In genomic region chr5:77643654-77644404, GRCh38 we compare ENCODE assay signal across 17 cellular contexts. TPM values are rescaled to one million over a fixed set of nuclear protein-coding genes. Genes with fewer than 3 reads are reported as not detected.
DNase-seq lines count a peak whose midpoint lies in the region; ATAC-seq, FAIRE-seq and TF ChIP-seq lines count a peak whose summit lies in the region.
"Had no signal": no experiment of that assay in that cellular context is flagged by ENCODE, and none has a peak within 500 bp of the region (broad histone marks: within the 10 kb centered on the region; RNA-seq: fewer than 3 reads in every experiment).

No MANE protein-coding gene starts in this region.

- no peak overlapping the region for H3K4ac ChIP-seq in neuronal stem cell (ENCODE audit: low read length)

- no peaks in the 10 kb centered on the region for H3K36me3 ChIP-seq in GM12878 (ENCODE audit: control insufficient read depth in 2 of 2, insufficient read depth in 2 of 2, low read length in 1 of 2)
- no peaks in the 10 kb centered on the region for H3K36me3 ChIP-seq in neuronal stem cell (replicated peaks in 1 of 2; ENCODE audit: control insufficient read depth in 2 of 2, insufficient read depth in 2 of 2, low read length in 2 of 2)
- H3K36me3 ChIP-seq in brain microvascular endothelial cell (replicated peaks): no peaks in the 10 kb centered on the region
- H3K36me3 ChIP-seq: BLaER1 had no signal

- POLR2A ChIA-PET in GM12878 (lab: Charles Lee): no interaction called here

- no peak for TF ChIP-seq RAD21 in GM12878 (IDR thresholded peaks at IDR 0.05; ENCODE audit: insufficient read depth, low read depth, low read length)

- no peak overlapping the region for H3K23ac ChIP-seq in neuronal stem cell (ENCODE audit: low read depth, low read length, poor library complexity)

- BruUV-seq in GM12878 (replicated peaks; lab: Mats Ljungman, UMichigan): no TSS peak

- H3K14ac ChIP-seq in neuronal stem cell (ENCODE audit: low read length): no peak overlapping the region

- H3K27me3 ChIP-seq in GM12878 (replicated peaks in 1 of 2; ENCODE audit: control insufficient read depth in 2 of 2, insufficient read depth in 2 of 2, low read length in 1 of 2) (peaks cover 3 to 32% of the 10 kb centered on the region in 2 experiments), neuronal stem cell (ENCODE audit: control insufficient read depth in 3 of 3, insufficient read depth in 3 of 3, low read depth in 1 of 3, low read length in 3 of 3) (peaks cover 21 to 99% (median 68%) of the 10 kb centered on the region in 3 experiments), brain microvascular endothelial cell (replicated peaks) (peaks cover 89% of the 10 kb centered on the region)

- TF ChIP-seq POLR2A in GM12878 (IDR thresholded peaks at IDR 0.05; ENCODE audit: low read depth, low read length): no peak

- no peak overlapping the region for H2BK5ac ChIP-seq in neuronal stem cell (ENCODE audit: low read length)

- RAD21 ChIA-PET in GM12878 (lab: Charles Lee; ENCODE audit: unreplicated experiment): no interaction called here

- H4K8ac ChIP-seq in neuronal stem cell (ENCODE audit: low read depth, low read length): no peak overlapping the region

- peak overlapping the region; percentile 41 for H3K27ac Mint-ChIP-seq in activated CD4-positive, alpha-beta T cell treated with anti-CD3 and anti-CD28 coated beads, Interleukin-2, amount 10 ng/mL, durations not matched to agents 24 days and 14 days
- H3K27ac Mint-ChIP-seq in HFFc6: no peak overlapping the region

- H2BK12ac ChIP-seq in neuronal stem cell (ENCODE audit: low read length): no peak overlapping the region

- H3K36me3 Mint-ChIP-seq in activated CD4-positive, alpha-beta T cell treated with anti-CD3 and anti-CD28 coated beads, Interleukin-2, amount 10 ng/mL, durations not matched to agents 24 days and 14 days (ENCODE audit: low read depth): peaks cover 5% of the 10 kb centered on the region
- peaks cover 6% of the 10 kb centered on the region; the same call in 1 of the 2 replicates for H3K36me3 Mint-ChIP-seq in HFFc6 (ENCODE audit: low read depth)

- SMC1A ChIA-PET in GM12878 (lab: Charles Lee; ENCODE audit: uncharacterized antibody, unreplicated experiment): interaction anchor here (0.6 kb wide), 1 partner anchor 35 kb away, joined by 3 read pairs; no protein-coding TSS in a partner anchor

- no peak overlapping the region for H2BK120ac ChIP-seq in neuronal stem cell (ENCODE audit: low read depth, low read length)

- ATAC-seq in GM12878: no peak
- no peak for ATAC-seq in HG02571 (IDR thresholded peaks at IDR 0.05; ENCODE audit: unreplicated experiment)
- ATAC-seq: activated CD4-positive, CD25-positive, alpha-beta regulatory T cell treated with anti-CD3 and anti-CD28 coated beads, Interleukin-2, amount 50 U/mL, for 24 hours; Panc1 had no signal

- no peak overlapping the region for H2BK15ac ChIP-seq in neuronal stem cell (ENCODE audit: low read length)

- TF ChIP-seq EP300 in GM12878 (IDR thresholded peaks at IDR 0.05; ENCODE audit: borderline replicate concordance in 1 of 2, control insufficient read depth in 1 of 2, low read depth in 2 of 2, low read length in 2 of 2): no peak

- 22% methylated on average over 27 of the region's 29 CpGs for WGBS in GM12878 (ENCODE audit: insufficient coverage, insufficient replicate concordance, low lambda C conversion rate, missing lambda C conversion rate)
- WGBS in neuronal stem cell (ENCODE audit: extremely low coverage in 2 of 2, insufficient read length in 2 of 2, insufficient replicate concordance in 1 of 2), 2 donors: no CpG with 5 or more reads among the region's 29 CpGs

- no peak overlapping the region for H3K27ac ChIP-seq in GM12878 (ENCODE audit: control insufficient read depth, insufficient read depth)
- H3K27ac ChIP-seq in neuronal stem cell (replicated peaks; ENCODE audit: low read length): no peak overlapping the region
- H3K27ac ChIP-seq in brain microvascular endothelial cell: no peak overlapping the region
- H3K27ac ChIP-seq: BLaER1 had no signal

- H3K4me2 ChIP-seq in GM12878 (ENCODE audit: control insufficient read depth, insufficient read depth) (no peak overlapping the region), neuronal stem cell (ENCODE audit: insufficient read depth, low read length, poor library complexity, severe bottlenecking) (peak overlapping the region; percentile 32)
- H3K4me2 ChIP-seq: BLaER1 had no signal

- H3K9me3 Mint-ChIP-seq in activated CD4-positive, alpha-beta T cell treated with anti-CD3 and anti-CD28 coated beads, Interleukin-2, amount 10 ng/mL, durations not matched to agents 24 days and 14 days: peaks cover 6% of the 10 kb centered on the region
- no peaks in the 10 kb centered on the region for H3K9me3 Mint-ChIP-seq in HFFc6

- CTCF ChIA-PET in GM12878 (lab: Yijun Ruan, JAX): interaction anchor here (0.7 to 0.8 kb wide), 2 partner anchors 36 to 357 kb away, joined by 3 read pairs; no protein-coding TSS in a partner anchor

- intact Hi-C loops in activated CD4-positive, alpha-beta T cell treated with anti-CD3 and anti-CD28 coated beads, Interleukin-2, amount 10 ng/mL, durations not matched to agents 24 days and 14 days (cut with micrococcal nuclease): loop anchor here (2.0 to 10.0 kb wide), 3 partner anchors 199 to 651 kb away; partner anchors contain the start of gene AP3B1
- intact Hi-C loops in GM12878 (cut with micrococcal nuclease; ENCODE audit: unreplicated experiment): loop anchor here (10.0 kb wide), 1 partner anchor 331 kb away; no protein-coding TSS in a partner anchor

- H3K4me1 ChIP-seq in GM12878 (ENCODE audit: control insufficient read depth, insufficient read depth, low read length) (no peaks in the 10 kb centered on the region), neuronal stem cell (ENCODE audit: control insufficient read depth in 2 of 2, insufficient read depth in 1 of 2, low read depth in 1 of 2, low read length in 2 of 2) (peaks cover 6 to 12% of the 10 kb centered on the region in 2 donors)
- H3K4me1 ChIP-seq: BLaER1 had no signal

- H3K4me3 Mint-ChIP-seq in activated CD4-positive, alpha-beta T cell treated with anti-CD3 and anti-CD28 coated beads, Interleukin-2, amount 10 ng/mL, durations not matched to agents 24 days and 14 days: no peak overlapping the region
- H3K4me3 Mint-ChIP-seq in HFFc6: peak overlapping the region; percentile 9; the same call in 1 of the 2 replicates

- H2AK5ac ChIP-seq in neuronal stem cell (ENCODE audit: low read depth, low read length): peak overlapping the region; percentile 73

- in situ Hi-C loops in GM12878 (cut with MboI): no loop called here
- in situ Hi-C loops in brain microvascular endothelial cell (cut with HindIII; ENCODE audit: low pct_ligation_motif_present, low sequenced_read_pairs): no loop called here

- no peaks in the 10 kb centered on the region for H4K20me1 ChIP-seq in GM12878 (ENCODE audit: control insufficient read depth, insufficient read depth)

- peaks cover 12% of the 10 kb centered on the region for H3K4me1 Mint-ChIP-seq in activated CD4-positive, alpha-beta T cell treated with anti-CD3 and anti-CD28 coated beads, Interleukin-2, amount 10 ng/mL, durations not matched to agents 24 days and 14 days
- peaks cover 7% of the 10 kb centered on the region; the same call in 1 of the 2 replicates for H3K4me1 Mint-ChIP-seq in HFFc6 (ENCODE audit: low read depth)

- H3K27me3 Mint-ChIP-seq in activated CD4-positive, alpha-beta T cell treated with anti-CD3 and anti-CD28 coated beads, Interleukin-2, amount 10 ng/mL, durations not matched to agents 24 days and 14 days: peaks cover 89% of the 10 kb centered on the region
- H3K27me3 Mint-ChIP-seq in HFFc6 (ENCODE audit: insufficient read depth): peaks cover 68% of the 10 kb centered on the region

- H3K4me3 ChIP-seq in GM12878 (no peak overlapping the region), neuronal stem cell (ENCODE audit: low read length in 2 of 2) (no peak overlapping the region), brain microvascular endothelial cell (ENCODE audit: low read depth, low read length) (no peak overlapping the region)
- H3K4me3 ChIP-seq: BLaER1 had no signal

- H4K91ac ChIP-seq in neuronal stem cell (ENCODE audit: low read depth, low read length, poor library complexity): no peak overlapping the region

- no peak for FAIRE-seq in GM12878 (lab: Jason Lieb, UNC)
- FAIRE-seq: endometrium had no signal

- H3K9me3 ChIP-seq in GM12878 (replicated peaks; ENCODE audit: control insufficient read depth, insufficient read depth, low read length) (peaks cover 3% of the 10 kb centered on the region; the same call in 2 of the 3 replicates), neuronal stem cell (replicated peaks in 1 of 2; ENCODE audit: control insufficient read depth in 2 of 2, insufficient read depth in 1 of 2, low read depth in 1 of 2, low read length in 2 of 2) (no peaks in the 10 kb centered on the region)

- TF ChIP-seq CTCF in HFFc6 (IDR thresholded peaks at IDR 0.05): no peak
- TF ChIP-seq CTCF in GM12878 (IDR thresholded peaks at IDR 0.05 in 2 of 3, conservative IDR thresholded peaks at IDR 0.05 in 1 of 3; ENCODE audit: control insufficient read depth in 2 of 3, extremely low read depth in 1 of 3, insufficient read depth in 1 of 3, low read depth in 3 of 3, low read length in 3 of 3): no peak
- TF ChIP-seq CTCF in brain microvascular endothelial cell (IDR thresholded peaks at IDR 0.05; ENCODE audit: low read depth, low read length, missing control alignments): no peak

- H2AFZ ChIP-seq in GM12878 (ENCODE audit: control insufficient read depth, low read depth, low read length) (no peak overlapping the region), neuronal stem cell (ENCODE audit: low read length) (no peak overlapping the region)

- peak overlapping the region; percentile 20 for H3K18ac ChIP-seq in neuronal stem cell (ENCODE audit: low read length)

- no peak for DNase-seq in activated CD4-positive, alpha-beta T cell treated with anti-CD3 and anti-CD28 coated beads, Interleukin-2, amount 10 ng/mL, durations not matched to agents 24 days and 14 days
- no peak for DNase-seq in activated CD4-positive, alpha-beta T cell treated with anti-CD3 and anti-CD28 coated beads for 4 hours
- no peak for DNase-seq in HFFc6
- DNase-seq in GM12878 (ENCODE audit: low read depth, low spot score): no peak
- DNase-seq in neuronal stem cell (ENCODE audit: low spot score): no peak
- DNase-seq in stimulated activated CD4-positive, alpha-beta T cell treated with anti-CD3 and anti-CD28 coated beads, Interleukin-4, amount 100 ng/mL, for 24 hours: no peak
- no peak for DNase-seq in brain microvascular endothelial cell
- DNase-seq: anterior cingulate cortex, hypothalamus had no signal

- H3K9ac ChIP-seq in GM12878 (ENCODE audit: control insufficient read depth, insufficient read depth, low read length): no peak overlapping the region
- H3K9ac ChIP-seq in neuronal stem cell (ENCODE audit: low read depth, low read length, poor library complexity): no peak overlapping the region
- H3K9ac ChIP-seq: BLaER1 had no signal

- no peaks in the 10 kb centered on the region for H3K79me2 ChIP-seq in GM12878 (ENCODE audit: control insufficient read depth, insufficient read depth, low read length)

- H3K79me1 ChIP-seq in neuronal stem cell (ENCODE audit: low read depth, low read length): no peaks in the 10 kb centered on the region

RNA-seq across cellular contexts. Expression of gene OTP, which starts 5.3 kb away (rescaled TPM):
- total RNA-seq in activated CD4-positive, alpha-beta T cell treated with anti-CD3 and anti-CD28 coated beads, Interleukin-2, amount 10 ng/mL, durations not matched to agents 24 days and 14 days: not detected in 2 replicates
- not detected for total RNA-seq in HFFc6 (2021; fragmentation: NEBNext Ultra II Directional; extraction: Animal tissue kit (Norgen Biotek cat#: 25700))
- 2.2 and 2.7 TPM in 2 replicates for total RNA-seq in GM12878 (2013; cell fraction: nucleolus; rRNA removed)
- total RNA-seq in GM12878 (2014; rRNA removed) (0.45 and 0.54 TPM in 2 replicates), GM12878 (2014; rRNA removed; fragmentation: Illumina TruSeq; extraction: Trizol) (0.31 and 0.46 TPM in 2 replicates), GM12878 (2021) (8.4 and 8.5 TPM in 2 replicates)
- 0.66 TPM for polyA plus RNA-seq in GM12878 (2011; ENCODE audit: low read depth)
- polyA plus RNA-seq in GM12878 (2011; rRNA removed) (0.63 and 0.71 TPM in 2 replicates), GM12878 (2014; fragmentation: Illumina TruSeq; extraction: Trizol) (2.3 and 3.5 TPM in 2 replicates), GM12878 (2014; fragmentation: Nextera tagmentation; extraction: Ambion mirVana) (1 to 10 TPM; 1.5 to 2.6 TPM), GM12878 (2014; rRNA removed) (2.3 and 3.1 TPM in 2 replicates), GM12878 (2016; fragmentation: Nextera tagmentation; extraction: Ambion mirVana) (1 to 10 TPM; 3.3 to 8.8 TPM)
- 0.82 and 1.1 TPM in 2 replicates for polyA plus RNA-seq in GM12878 (2011; cell fraction: cytosol; rRNA removed)
- 1.8 and 2.6 TPM in 2 replicates for polyA plus RNA-seq in GM12878 (2011; cell fraction: nucleus; rRNA removed)
- 0.88 and 1.2 TPM in 2 replicates for polyA plus RNA-seq in GM12878 (2012)
- 0.93 and 1.1 TPM in 2 replicates for polyA minus RNA-seq in GM12878 (2011; rRNA and poly(A)+ RNA removed)
- 1.6 and 1.9 TPM in 2 replicates for polyA minus RNA-seq in GM12878 (2011; cell fraction: cytosol; rRNA and poly(A)+ RNA removed)
- 0.48 and 1.2 TPM in 2 replicates for polyA minus RNA-seq in GM12878 (2011; cell fraction: nucleus; rRNA and poly(A)+ RNA removed)
- polyA plus RNA-seq in neuronal stem cell (2013, experiment 1 of 2): 0.13 TPM
- 0.10 TPM for polyA plus RNA-seq in neuronal stem cell (2013, experiment 2 of 2)
- total RNA-seq: H4, mononuclear cell, urinary bladder had no signal
- polyA plus RNA-seq: urinary bladder had no signal
